3 cellular contexts compared by ENCODE assay signal in the genomic region with DNA sequence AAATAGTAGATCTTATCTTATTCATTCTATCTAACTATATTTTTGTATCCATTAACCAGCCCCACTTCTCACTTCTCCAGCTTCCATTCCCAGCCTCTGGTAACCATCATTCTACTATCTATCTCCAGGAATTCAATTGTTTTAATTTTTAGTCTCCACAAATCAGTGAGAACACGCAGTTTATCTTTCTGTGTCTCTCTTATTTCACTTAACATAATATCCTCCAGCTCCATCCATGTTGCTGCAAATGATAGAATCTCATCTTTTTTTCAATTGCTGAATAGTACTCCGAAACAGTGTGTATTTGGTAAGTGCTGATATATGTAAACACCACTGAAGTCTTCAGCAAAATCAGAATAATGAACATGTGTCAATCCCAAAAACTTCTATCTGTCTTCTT.
"Had no signal": no experiment of that assay in that cellular context is flagged by ENCODE, and none has a peak within 500 bp of the region (broad histone marks: within the 10 kb centered on the region; RNA-seq: fewer than 3 reads in every experiment).

No MANE protein-coding gene starts in this region.

- ATAC-seq: GM12878 had no signal

- DNase-seq: GDM1, GF-D8 had no signal

- H3K4me3 ChIP-seq: GM12878 had no signal
